In genomic region chr2:217943379-217944321, GRCh38 we compare ENCODE assay signal across 8 cellular contexts. TPM values are rescaled to one million over a fixed set of nuclear protein-coding genes. Genes with fewer than 3 reads are reported as not detected.
DNase-seq lines count a peak whose midpoint lies in the region; ATAC-seq, FAIRE-seq and TF ChIP-seq lines count a peak whose summit lies in the region.

No MANE protein-coding gene starts in this region.

- H3K4me2 ChIP-seq in astrocyte (ENCODE audit: low read length) = peak overlapping the region; percentile 99

- no peaks in the 10 kb centered on the region for H3K27me3 ChIP-seq in astrocyte (ENCODE audit: insufficient read depth, low read length)

- H3K9me3 Mint-ChIP-seq in astrocyte (ENCODE audit: unreplicated experiment) = peaks cover 2% of the 10 kb centered on the region

- no peak overlapping the region for H2AFZ ChIP-seq in astrocyte (ENCODE audit: low read depth, low read length)

- H3K27ac Mint-ChIP-seq in astrocyte (ENCODE audit: unreplicated experiment) = peak overlapping the region; percentile 72

- H3K9me3 ChIP-seq in astrocyte (ENCODE audit: insufficient read depth, low read depth, low read length) = no peaks in the 10 kb centered on the region

- peak overlapping the region; percentile 87 for H3K9ac ChIP-seq in astrocyte (ENCODE audit: low read length)

- H3K4me1 ChIP-seq in astrocyte (ENCODE audit: insufficient read depth, low read length) = peaks cover 47% of the 10 kb centered on the region

- peaks cover 24% of the 10 kb centered on the region for H3K36me3 Mint-ChIP-seq in astrocyte (ENCODE audit: low read depth, unreplicated experiment)

- peaks cover 78% of the 10 kb centered on the region for H3K79me2 ChIP-seq in astrocyte (ENCODE audit: insufficient read depth, low read length)

- ATAC-seq in GM21367 (IDR thresholded peaks at IDR 0.05; ENCODE audit: unreplicated experiment) = no peak
- no peak for ATAC-seq in HG03565 (IDR thresholded peaks at IDR 0.05; ENCODE audit: unreplicated experiment)

- H3K4me1 Mint-ChIP-seq in astrocyte (ENCODE audit: low read depth, unreplicated experiment) = peaks cover 35% of the 10 kb centered on the region

- peaks cover 84% of the 10 kb centered on the region for H4K20me1 ChIP-seq in astrocyte (ENCODE audit: insufficient read depth, low read length)

- no peaks in the 10 kb centered on the region for H3K36me3 ChIP-seq in astrocyte (ENCODE audit: insufficient read depth, low read length)

- peaks cover 3% of the 10 kb centered on the region for H3K27me3 Mint-ChIP-seq in astrocyte (ENCODE audit: low read depth, unreplicated experiment)

- peak overlapping the region; percentile 43 for H3K27ac ChIP-seq in astrocyte (ENCODE audit: low read depth, low read length)

- H3K4me3 ChIP-seq in astrocyte (ENCODE audit: insufficient read depth, low read depth, low read length) (peak overlapping the region; percentile 87), retinal pigment epithelial cell (ENCODE audit: low read length) (peak overlapping the region; percentile 63)

- peak overlapping the region; percentile 96 for H3K4me3 Mint-ChIP-seq in astrocyte (ENCODE audit: unreplicated experiment)

- TF ChIP-seq CTCF in astrocyte (IDR thresholded peaks at IDR 0.05; ENCODE audit: insufficient read depth, low read depth, low read length) = peak; percentile 3
- peak; percentile 36 for TF ChIP-seq CTCF in retinal pigment epithelial cell (conservative IDR thresholded peaks at IDR 0.05; ENCODE audit: low read depth, low read length)

- DNase-seq in DMS79 treated with DMSO at 0.1 percent for 48 hours (lab: John Stamatoyannopoulos, UW) = peak; percentile 44
- peak; percentile 74 for DNase-seq in NCI-H1694 (lab: John Stamatoyannopoulos, UW)
- peak; percentile 50 for DNase-seq in astrocyte (ENCODE audit: low read depth)
- DNase-seq in hypothalamus (lab: John Stamatoyannopoulos, UW) = peak in 49 of 51 donors; percentile 11 to 89 (median 74)
- no peak for DNase-seq in retinal pigment epithelial cell (ENCODE audit: low read depth)
- DNase-seq in mesenteric fat pad (ENCODE audit: low spot score) = no peak

- no peak for FAIRE-seq in astrocyte (lab: Jason Lieb, UNC)

RNA-seq across cellular contexts. Expression of gene TNS1, which starts 59.1 kb away (rescaled TPM):
- total RNA-seq in astrocyte (219 and 264 TPM in 2 replicates), mesenteric fat pad (449 TPM)

Comparison
In these comparisons a context has a peak if more than half of its experiments do, and no peak if none do; other contexts are left out.
1. DNase-seq: peak in DMS79 treated with DMSO at 0.1 percent for 48 hours (single experiment), NCI-H1694 (single experiment), astrocyte (single experiment) and hypothalamus (49 of 51); none in retinal pigment epithelial cell (single experiment) and mesenteric fat pad (single experiment).